ENCODE assay signal across 10 cellular contexts in the genomic region with DNA sequence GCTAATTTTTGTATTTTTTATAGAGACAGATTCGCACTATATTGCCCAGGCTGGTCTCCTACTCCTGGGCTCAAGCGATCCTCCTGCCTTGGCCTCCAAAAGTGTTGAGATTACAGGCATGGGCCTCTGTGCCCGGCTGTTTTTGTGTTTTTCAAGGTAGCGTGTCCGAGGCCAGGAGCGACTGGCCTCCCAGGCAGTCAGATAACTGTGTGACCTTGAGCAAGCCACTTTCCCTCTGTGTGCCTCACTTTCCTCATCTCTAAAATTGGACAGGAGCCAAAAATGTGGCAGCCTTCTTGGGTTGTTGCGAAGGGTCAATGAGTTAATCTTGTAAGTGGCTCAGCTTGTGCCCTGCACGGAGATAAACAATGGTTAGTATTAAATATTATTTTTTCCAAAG. TPM values are rescaled to one million over a fixed set of nuclear protein-coding genes. Genes with fewer than 3 reads are reported as not detected.
DNase-seq lines count a peak whose midpoint lies in the region; ATAC-seq and TF ChIP-seq lines count a peak whose summit lies in the region.
"Had no signal": no experiment of that assay in that cellular context is flagged by ENCODE, and none has a peak within 500 bp of the region (broad histone marks: within the 10 kb centered on the region; RNA-seq: fewer than 3 reads in every experiment).

No MANE protein-coding gene starts in this region.

- H3K27me3 ChIP-seq in BLaER1 treated with 17β-estradiol and CSF1 and Interleukin-3, amounts not matched to agents 10 nM and 100 nM, result no peaks in the 10 kb centered on the region
- no peaks in the 10 kb centered on the region for H3K27me3 ChIP-seq in adrenal gland
- no peaks in the 10 kb centered on the region for H3K27me3 ChIP-seq in parathyroid adenoma (ENCODE audit: control insufficient read depth, insufficient read depth, low read length)
- H3K27me3 ChIP-seq: cardiac muscle cell had no signal

- peaks cover 38 to 68% (median 54%) of the 10 kb centered on the region in 10 experiments for H3K4me1 ChIP-seq in BLaER1 treated with 17β-estradiol and CSF1 and Interleukin-3, amounts not matched to agents 10 nM and 100 nM
- peaks cover 19 to 38% of the 10 kb centered on the region in 2 donors for H3K4me1 ChIP-seq in adrenal gland (replicated peaks in 1 of 2)
- peaks cover 3% of the 10 kb centered on the region for H3K4me1 ChIP-seq in parathyroid adenoma

- peak overlapping the region in 5 of 11 experiments; percentile 11 to 94 (median 18); a peak in 3 of 22 replicates for H3K27ac ChIP-seq in BLaER1 treated with 17β-estradiol and CSF1 and Interleukin-3, amounts not matched to agents 10 nM and 100 nM
- H3K27ac ChIP-seq in adrenal gland (peak overlapping the region in 4 of 5 donors; percentile 30 to 78 (median 64)), parathyroid adenoma (no peak overlapping the region)
- H3K27ac ChIP-seq: cardiac muscle cell had no signal

- H3K4me3 Mint-ChIP-seq in IgD-negative memory B cell, result peak overlapping the region in 2 of 4 donors; percentile 79 to 89

- peaks cover 33 to 64% (median 57%) of the 10 kb centered on the region in 11 experiments; a peak in 21 of 22 replicates for H4K20me1 ChIP-seq in BLaER1 treated with 17β-estradiol and CSF1 and Interleukin-3, amounts not matched to agents 10 nM and 100 nM

- no peaks in the 10 kb centered on the region for H3K27me3 Mint-ChIP-seq in IgD-negative memory B cell

- TF ChIP-seq CTCF in adrenal gland (IDR thresholded peaks at IDR 0.05) (no peak), parathyroid adenoma (IDR thresholded peaks at IDR 0.05) (no peak)

- peak overlapping the region; percentile 83 to 99 (median 93) for H3K4me2 ChIP-seq in BLaER1 treated with 17β-estradiol and CSF1 and Interleukin-3, amounts not matched to agents 10 nM and 100 nM
- peak overlapping the region; percentile 53 for H3K4me2 ChIP-seq in parathyroid adenoma (ENCODE audit: low read length)

- peaks cover 35 to 40% (median 36%) of the 10 kb centered on the region in 3 donors for H3K4me1 Mint-ChIP-seq in IgD-negative memory B cell

- intact Hi-C loops in adrenal gland (cut with DNase I), result loop anchor here in 1 of 2 donors (5.0 kb wide), 1 partner anchor 60 kb away; no protein-coding TSS in a partner anchor

- no peaks in the 10 kb centered on the region for H3K9me3 Mint-ChIP-seq in IgD-negative memory B cell

- peaks cover 32% of the 10 kb centered on the region for H3K79me2 ChIP-seq in parathyroid adenoma

- peak overlapping the region in 8 of 11 experiments; percentile 42 to 99 (median 97); a peak in 10 of 22 replicates for H3K9ac ChIP-seq in BLaER1 treated with 17β-estradiol and CSF1 and Interleukin-3, amounts not matched to agents 10 nM and 100 nM
- H3K9ac ChIP-seq in parathyroid adenoma, result no peak overlapping the region

- peak overlapping the region in 7 of 10 experiments; percentile 9 to 99 (median 98); a peak in 7 of 20 replicates for H3K4me3 ChIP-seq in BLaER1 treated with 17β-estradiol and CSF1 and Interleukin-3, amounts not matched to agents 10 nM and 100 nM
- H3K4me3 ChIP-seq in adrenal gland, result no peak overlapping the region
- peak overlapping the region; percentile 9 for H3K4me3 ChIP-seq in parathyroid adenoma (ENCODE audit: low read depth, low read length)
- H3K4me3 ChIP-seq: cardiac muscle cell had no signal

- no peak for TF ChIP-seq POLR2A in adrenal gland (IDR thresholded peaks at IDR 0.05)

- peaks cover 0 to 18% (median 6%) of the 10 kb centered on the region in 11 experiments; a peak in 7 of 22 replicates for H3K36me3 ChIP-seq in BLaER1 treated with 17β-estradiol and CSF1 and Interleukin-3, amounts not matched to agents 10 nM and 100 nM
- H3K36me3 ChIP-seq in adrenal gland (replicated peaks in 1 of 2) (no peaks in the 10 kb centered on the region), parathyroid adenoma (ENCODE audit: control insufficient read depth, insufficient read depth, low read length) (no peaks in the 10 kb centered on the region)
- H3K36me3 ChIP-seq: cardiac muscle cell had no signal

- peak overlapping the region; percentile 41 to 95 (median 75) for H3K27ac Mint-ChIP-seq in IgD-negative memory B cell

- H3K9me3 ChIP-seq in BLaER1 treated with 17β-estradiol and CSF1 and Interleukin-3, amounts not matched to agents 10 nM and 100 nM (replicated peaks in 1 of 11), result no peaks in the 10 kb centered on the region
- H3K9me3 ChIP-seq in adrenal gland (replicated peaks in 1 of 3) (no peaks in the 10 kb centered on the region), parathyroid adenoma (ENCODE audit: control insufficient read depth, low read length) (no peaks in the 10 kb centered on the region)

- no peak overlapping the region for H2AFZ ChIP-seq in parathyroid adenoma

- DNase-seq in adrenal gland (peak in 2 of 7 donors; percentile 31 to 41), OCI-M1 (lab: John Stamatoyannopoulos, UW) (no peak), SW 1271 (lab: John Stamatoyannopoulos, UW) (no peak)
- DNase-seq in activated CD4-positive, CD25-positive, alpha-beta regulatory T cell treated with anti-CD3 and anti-CD28 coated beads, Interleukin-2, amount 50 U/mL, for 72 hours, result no peak
- DNase-seq: NCI-H524 had no signal

- WGBS in adrenal gland, 4 donors, result 41 to 48% (median 42%) methylated on average over 8 of the region's 8 CpGs

- peaks cover 2% of the 10 kb centered on the region for H3K36me3 Mint-ChIP-seq in IgD-negative memory B cell

- no peak for ATAC-seq in HG02763 (IDR thresholded peaks at IDR 0.05; ENCODE audit: unreplicated experiment)

RNA-seq across cellular contexts. Expression of gene ABCC1, which starts 2.4 kb away (rescaled TPM):
- 5.8 TPM for polyA plus RNA-seq in IgD-negative memory B cell
- 10 to 100 TPM; 23.2 to 38.8 (median 31.3) TPM for total RNA-seq in adrenal gland
- 10 to 100 TPM; 12.4 to 21.7 (median 13.1) TPM for polyA plus RNA-seq in adrenal gland

Comparison
In these comparisons a context has a peak if more than half of its experiments do, and no peak if none do; other contexts are left out.
1. H3K4me3 ChIP-seq: peak in BLaER1 treated with 17β-estradiol and CSF1 and Interleukin-3, amounts not matched to agents 10 nM and 100 nM (7 of 10) and parathyroid adenoma (single experiment); none in adrenal gland (0 of 4).